18 cellular contexts compared by ENCODE assay signal in genomic region chr2:67159929-67160328, GRCh38.
DNase-seq lines count a peak whose midpoint lies in the region; ATAC-seq and TF ChIP-seq lines count a peak whose summit lies in the region.
"Had no signal": no experiment of that assay in that cellular context is flagged by ENCODE, and none has a peak within 500 bp of the region (broad histone marks: within the 10 kb centered on the region; RNA-seq: fewer than 3 reads in every experiment).

No MANE protein-coding gene starts in this region.

- peak; percentile 76 for ATAC-seq in GM21786 (IDR thresholded peaks at IDR 0.05; ENCODE audit: unreplicated experiment)
- ATAC-seq in left cardiac atrium = no peak
- no peak for ATAC-seq in GM19035 (IDR thresholded peaks at IDR 0.05; ENCODE audit: unreplicated experiment)
- ATAC-seq: left ventricle myocardium superior, sciatic nerve, upper lobe of right lung had no signal

- TF ChIP-seq POLR2A in Peyer's patch (IDR thresholded peaks at IDR 0.05) = no peak

- H3K9me3 ChIP-seq in AG04450 (ENCODE audit: control insufficient read depth, insufficient read depth, low read length) (no peaks in the 10 kb centered on the region), MG63 (no peaks in the 10 kb centered on the region), Peyer's patch (no peaks in the 10 kb centered on the region)
- H3K9me3 ChIP-seq: HAP-1, upper lobe of right lung had no signal

- POLR2A ChIA-PET in AG04450 (lab: Yijun Ruan, JAX) = no interaction called here

- CTCF ChIA-PET in AG04450 (lab: Charles Lee) = interaction anchor here (0.5 kb wide), 1 partner anchor 141 kb away, joined by 3 read pairs; no protein-coding TSS in a partner anchor

- H3K27ac ChIP-seq in AG04450 (ENCODE audit: low read depth, low read length) (peak overlapping the region; percentile 39), Peyer's patch (peak overlapping the region in 1 of 4 donors; percentile 41)
- H3K27ac ChIP-seq: upper lobe of right lung had no signal

- no peaks in the 10 kb centered on the region for H3K4me1 ChIP-seq in Peyer's patch
- H3K4me1 ChIP-seq: upper lobe of right lung had no signal

- intact Hi-C loops in left cardiac atrium (cut with DNase I) = no loop called here

- TF ChIP-seq CTCF in AG04450 (IDR thresholded peaks at IDR 0.05; ENCODE audit: low read depth, low read length) (no peak), Peyer's patch (IDR thresholded peaks at IDR 0.05) (no peak)

- peak; percentile 21 for DNase-seq in AG04450 (ENCODE audit: low read depth, low spot score)
- DNase-seq in MG63 = peak; percentile 60
- peak; percentile 75 for DNase-seq in iris pigment epithelial cell (ENCODE audit: low read depth)
- no peak for DNase-seq in medulla oblongata (ENCODE audit: extremely low spot score)
- DNase-seq in Peyer's patch = no peak
- DNase-seq in left cardiac atrium = no peak
- DNase-seq: activated CD4-positive, alpha-beta T cell treated with anti-CD3 and anti-CD28 coated beads, Interleukin-2, amount 50 U/mL, for 4 hours; amniotic stem cell; GF-D8; left ventricle myocardium superior; NCI-H2171; nephron progenitor cell; stimulated activated CD4-positive, alpha-beta T cell treated with anti-CD3 and anti-CD28 coated beads, Interleukin-4, amount 100 ng/mL, for 1 hour; upper lobe of right lung had no signal

- H3K4me3 ChIP-seq in AG04450 (ENCODE audit: low read depth, low read length) (no peak overlapping the region), MG63 (no peak overlapping the region), Peyer's patch (no peak overlapping the region)
- H3K4me3 ChIP-seq: HAP-1, upper lobe of right lung had no signal

- H3K36me3 ChIP-seq in MG63 = no peaks in the 10 kb centered on the region
- H3K36me3 ChIP-seq in Peyer's patch = no peaks in the 10 kb centered on the region
- H3K36me3 ChIP-seq: HAP-1, upper lobe of right lung had no signal

- H3K27me3 ChIP-seq in AG04450 (ENCODE audit: control insufficient read depth, insufficient read depth, low read length) (no peaks in the 10 kb centered on the region), MG63 (no peaks in the 10 kb centered on the region), Peyer's patch (no peaks in the 10 kb centered on the region)
- H3K27me3 ChIP-seq: upper lobe of right lung had no signal

Comparison
In these comparisons a context has a peak if more than half of its experiments do, and no peak if none do; other contexts are left out.
1. DNase-seq: peak in AG04450 (single experiment), MG63 (single experiment) and iris pigment epithelial cell (single experiment); none in medulla oblongata (single experiment), Peyer's patch (0 of 3) and left cardiac atrium (single experiment).